In genomic region chr11:95922536-95923440, GRCh38 we compare ENCODE assay signal across 8 cellular contexts. TPM values are rescaled to one million over a fixed set of nuclear protein-coding genes. Genes with fewer than 3 reads are reported as not detected.
A peak's percentile ranks its signal among the peaks of the same experiment; 100 is the strongest.
DNase-seq lines count a peak whose midpoint lies in the region; ATAC-seq and TF ChIP-seq lines count a peak whose summit lies in the region.

No MANE protein-coding gene starts in this region.

- no peaks in the 10 kb centered on the region for H3K9me3 ChIP-seq in naive thymus-derived CD4-positive, alpha-beta T cell (ENCODE audit: control insufficient read depth in 2 of 3, low read length in 3 of 3)

- H3K9me3 Mint-ChIP-seq in naive thymus-derived CD4-positive, alpha-beta T cell = no peaks in the 10 kb centered on the region

- TF ChIP-seq CTCF in NB4 (IDR thresholded peaks at IDR 0.05; ENCODE audit: low read depth, low read length) = no peak

- intact Hi-C loops in naive thymus-derived CD4-positive, alpha-beta T cell (cut with micrococcal nuclease) = loop anchor here (1.0 to 10.0 kb wide), 6 partner anchors 90 to 1428 kb away; partner anchors contain the start of genes ANKRD49 (in 1 of the 2), CCDC82 (in 1 of the 2), FAM76B (in 1 of the 2) and JRKL (in 1 of the 2)

- peaks cover 0 to 11% (median 6%) of the 10 kb centered on the region in 5 donors for H3K27me3 Mint-ChIP-seq in naive thymus-derived CD4-positive, alpha-beta T cell

- peaks cover 0 to 7% (median 4%) of the 10 kb centered on the region in 5 donors for H3K36me3 Mint-ChIP-seq in naive thymus-derived CD4-positive, alpha-beta T cell

- H3K4me1 ChIP-seq in naive thymus-derived CD4-positive, alpha-beta T cell (ENCODE audit: control insufficient read depth in 2 of 2, insufficient read depth in 2 of 2, low read length in 2 of 2) = peaks cover 0 to 12% of the 10 kb centered on the region in 2 donors

- DNase-seq in EH (ENCODE audit: low read depth) (peak; percentile 33), NB4 (ENCODE audit: low read depth) (peak; percentile 45), ureter (ENCODE audit: low spot score) (no peak)
- DNase-seq in naive thymus-derived CD4-positive, alpha-beta T cell = no peak
- DNase-seq in activated CD4-positive, CD25-positive, alpha-beta regulatory T cell (lab: John Stamatoyannopoulos, UW) = no peak

- peak overlapping the region; percentile 80 to 96 (median 90) for H3K27ac Mint-ChIP-seq in naive thymus-derived CD4-positive, alpha-beta T cell

- peaks cover 18 to 37% (median 25%) of the 10 kb centered on the region in 7 donors for H3K4me1 Mint-ChIP-seq in naive thymus-derived CD4-positive, alpha-beta T cell

- POLR2A ChIA-PET in naive thymus-derived CD4-positive, alpha-beta T cell (lab: Charles Lee) = interaction anchor here (0.6 kb wide), 1 partner anchor 65 kb away, joined by 5 read pairs; no protein-coding TSS in a partner anchor

- TF ChIP-seq POLR2A in NB4 (IDR thresholded peaks at IDR 0.05; ENCODE audit: extremely low read depth, insufficient read length) = no peak

- H3K36me3 ChIP-seq in naive thymus-derived CD4-positive, alpha-beta T cell (ENCODE audit: control insufficient read depth in 2 of 3, insufficient read depth in 3 of 3, low read length in 3 of 3) = peaks cover 0 to 8% (median 0%) of the 10 kb centered on the region in 3 experiments

- peak overlapping the region; percentile 76 for H3K4me3 ChIP-seq in NB4 (ENCODE audit: low read depth, low read length)
- peak overlapping the region; percentile 91 for H3K4me3 ChIP-seq in naive thymus-derived CD4-positive, alpha-beta T cell (ENCODE audit: low read length)

- no peaks in the 10 kb centered on the region for H3K27me3 ChIP-seq in naive thymus-derived CD4-positive, alpha-beta T cell (ENCODE audit: control insufficient read depth in 2 of 2, insufficient read depth in 2 of 2, low read length in 2 of 2)

- peak overlapping the region; percentile 85 to 98 (median 94) for H3K4me3 Mint-ChIP-seq in naive thymus-derived CD4-positive, alpha-beta T cell

- CTCF ChIA-PET in naive thymus-derived CD4-positive, alpha-beta T cell (lab: Charles Lee) = no interaction called here

- H3K27ac ChIP-seq in cingulate gyrus (ENCODE audit: low read depth, low read length) = peak overlapping the region; percentile 99
- peak overlapping the region; percentile 65 for H3K27ac ChIP-seq in naive thymus-derived CD4-positive, alpha-beta T cell (ENCODE audit: low read depth, low read length)

- no peak for ATAC-seq in naive thymus-derived CD4-positive, alpha-beta T cell
- ATAC-seq in HG03039 (IDR thresholded peaks at IDR 0.05; ENCODE audit: unreplicated experiment) = no peak
- ATAC-seq in GM18858 (IDR thresholded peaks at IDR 0.05; ENCODE audit: unreplicated experiment) = no peak

RNA-seq across cellular contexts. Expression of gene MTMR2, which starts 1.1 kb away (rescaled TPM):
- 10 to 100 TPM in 3 of 5 experiments, 1 to 10 TPM in 2; 9.0 to 20.8 (median 10.5) TPM for total RNA-seq in naive thymus-derived CD4-positive, alpha-beta T cell
- 1 to 10 TPM; 5.9 to 7.2 TPM for polyA plus RNA-seq in naive thymus-derived CD4-positive, alpha-beta T cell
- total RNA-seq in ureter = 37.5 TPM

Comparison
In these comparisons a context has a peak if more than half of its experiments do, and no peak if none do; other contexts are left out.
1. DNase-seq: peak in EH (single experiment) and NB4 (single experiment); none in naive thymus-derived CD4-positive, alpha-beta T cell (0 of 9), activated CD4-positive, CD25-positive, alpha-beta regulatory T cell (0 of 4) and ureter (single experiment).